In genomic region chr10:87200924-87201323, GRCh38 we compare ENCODE assay signal across 8 cellular contexts. TPM values are rescaled to one million over a fixed set of nuclear protein-coding genes. Genes with fewer than 3 reads are reported as not detected.
DNase-seq lines count a peak whose midpoint lies in the region; ATAC-seq, FAIRE-seq and TF ChIP-seq lines count a peak whose summit lies in the region.
"Not testable (repeated sequence)": the region's sequence is repeated elsewhere in the genome, so short reads cannot be mapped to it uniquely, and the experiment has no call there.

No MANE protein-coding gene starts in this region.

- not testable (repeated sequence) for H3K36me3 ChIP-seq in IMR-90 (ENCODE audit: control insufficient read depth, insufficient read depth, low read length); astrocyte (ENCODE audit: insufficient read depth, low read length); prostate gland

- ATAC-seq in GM19023 (IDR thresholded peaks at IDR 0.05; ENCODE audit: unreplicated experiment) (peak; percentile 52), HG02642 (IDR thresholded peaks at IDR 0.05; ENCODE audit: poor library complexity, unreplicated experiment) (peak; percentile 43), Right ventricle myocardium superior (ENCODE audit: poor library complexity) (peak; percentile 61)
- ATAC-seq in IMR-90 (ENCODE audit: low read depth) = not testable (repeated sequence)

- not testable (repeated sequence) for H4K5ac ChIP-seq in IMR-90 (ENCODE audit: low read depth, low read length)

- H3K4me2 ChIP-seq in IMR-90 (ENCODE audit: low read depth, low read length); astrocyte (ENCODE audit: low read length): not testable (repeated sequence)

- H2AK9ac ChIP-seq in IMR-90 (replicated peaks; ENCODE audit: low read depth, low read length, poor library complexity) = not testable (repeated sequence)

- H3K27ac Mint-ChIP-seq in CD14-positive monocyte = peak overlapping the region in 4 of 7 donors; percentile 53 to 67 (median 60)
- H3K27ac Mint-ChIP-seq in astrocyte (ENCODE audit: unreplicated experiment) = not testable (repeated sequence)

- WGBS in IMR-90 (ENCODE audit: extremely low coverage in 2 of 2, insufficient read length in 1 of 2), 2 experiments = 80% methylated on average over 2 of the region's 6 CpGs; no CpG with 5 or more reads in 1 of the 2 experiments
- WGBS in prostate gland = 39% methylated on average over 6 of the region's 6 CpGs

- CTCF ChIA-PET in IMR-90 (lab: Yijun Ruan, JAX) = not testable (repeated sequence)

- dilution Hi-C loops in IMR-90 (cut with HindIII; ENCODE audit: low sequenced_read_pairs, unreplicated experiment) = not testable (repeated sequence)

- intact Hi-C loops in CD14-positive monocyte (cut with micrococcal nuclease); IMR-90 (cut with micrococcal nuclease); Right ventricle myocardium superior (cut with DNase I); prostate gland (cut with DNase I): not testable (repeated sequence)

- not testable (repeated sequence) for H3K9ac ChIP-seq in IMR-90 (ENCODE audit: low read depth, low read length); astrocyte (ENCODE audit: low read length)

- not testable (repeated sequence) for H2BK5ac ChIP-seq in IMR-90 (ENCODE audit: low read depth, low read length, poor library complexity, severe bottlenecking)

- H3K9me3 ChIP-seq in IMR-90 (ENCODE audit: control insufficient read depth, insufficient read depth, low read length); astrocyte (ENCODE audit: insufficient read depth, low read depth, low read length); prostate gland: not testable (repeated sequence)

- not testable (repeated sequence) for H3K56ac ChIP-seq in IMR-90 (ENCODE audit: extremely low read depth, insufficient read depth, low read length)

- not testable (repeated sequence) for H3K23ac ChIP-seq in IMR-90 (ENCODE audit: low read depth, low read length)

- H4K20me1 ChIP-seq in IMR-90 (ENCODE audit: insufficient read depth, low read length); astrocyte (ENCODE audit: insufficient read depth, low read length): not testable (repeated sequence)

- not testable (repeated sequence) for H3K79me2 ChIP-seq in astrocyte (ENCODE audit: insufficient read depth, low read length)

- H3K4me1 Mint-ChIP-seq in CD14-positive monocyte = peaks cover 12% of the 10 kb centered on the region
- H3K4me1 Mint-ChIP-seq in astrocyte (ENCODE audit: low read depth, unreplicated experiment) = not testable (repeated sequence)

- not testable (repeated sequence) for H4K8ac ChIP-seq in IMR-90 (ENCODE audit: low read depth in 2 of 2, low read length in 2 of 2)

- not testable (repeated sequence) for TF ChIP-seq CTCF in CD14-positive monocyte (IDR thresholded peaks at IDR 0.05); IMR-90 (conservative IDR thresholded peaks at IDR 0.05; ENCODE audit: low read depth, low read length); astrocyte (IDR thresholded peaks at IDR 0.05; ENCODE audit: insufficient read depth, low read depth, low read length); prostate gland (IDR thresholded peaks at IDR 0.05)

- not testable (repeated sequence) for H2AK5ac ChIP-seq in IMR-90 (ENCODE audit: low read depth, low read length)

- TF ChIP-seq RAD21 in IMR-90 (IDR thresholded peaks at IDR 0.05; ENCODE audit: low read length) = not testable (repeated sequence)

- not testable (repeated sequence) for H3K9me3 Mint-ChIP-seq in CD14-positive monocyte; astrocyte (ENCODE audit: unreplicated experiment)

- not testable (repeated sequence) for H3K36me3 Mint-ChIP-seq in CD14-positive monocyte; astrocyte (ENCODE audit: low read depth, unreplicated experiment)

- not testable (repeated sequence) for H2BK120ac ChIP-seq in IMR-90 (ENCODE audit: low read depth, low read length)

- not testable (repeated sequence) for H3K27me3 ChIP-seq in IMR-90 (ENCODE audit: control insufficient read depth, insufficient read depth, low read length); astrocyte (ENCODE audit: insufficient read depth, low read length); prostate gland (replicated peaks; ENCODE audit: insufficient read depth)

- DNase-seq in CD14-positive monocyte (ENCODE audit: low spot score); Right ventricle myocardium superior: not testable (repeated sequence)
- peak; percentile 9 for DNase-seq in IMR-90
- DNase-seq in SK-MEL-5 (ENCODE audit: low read depth, low spot score) = peak; percentile 85
- peak; percentile 4 for DNase-seq in astrocyte (ENCODE audit: low read depth)
- peak; percentile 44 for DNase-seq in prostate gland (ENCODE audit: low spot score)

- H3K27ac ChIP-seq in IMR-90 (ENCODE audit: insufficient read depth, low read length); astrocyte (ENCODE audit: low read depth, low read length); prostate gland: not testable (repeated sequence)

- H3K4me1 ChIP-seq in IMR-90 (ENCODE audit: control insufficient read depth, insufficient read depth, low read length); astrocyte (ENCODE audit: insufficient read depth, low read length); prostate gland (replicated peaks): not testable (repeated sequence)

- H3K9me1 ChIP-seq in IMR-90 (ENCODE audit: insufficient read depth, low read length) = not testable (repeated sequence)

- H3K14ac ChIP-seq in IMR-90 (replicated peaks; ENCODE audit: low read depth, low read length) = not testable (repeated sequence)

- not testable (repeated sequence) for BruUV-seq in IMR-90 (replicated peaks; lab: Mats Ljungman, UMichigan)

- not testable (repeated sequence) for H3K4ac ChIP-seq in IMR-90 (ENCODE audit: low read depth, low read length)

- TF ChIP-seq POLR2A in IMR-90 (IDR thresholded peaks at IDR 0.05; ENCODE audit: low read depth, low read length); prostate gland (IDR thresholded peaks at IDR 0.05): not testable (repeated sequence)

- not testable (repeated sequence) for H2AFZ ChIP-seq in IMR-90 (replicated peaks; ENCODE audit: low read length, poor library complexity); astrocyte (ENCODE audit: low read depth, low read length)

- not testable (repeated sequence) for H2BK15ac ChIP-seq in IMR-90 (ENCODE audit: low read depth, low read length)

- in situ Hi-C loops in IMR-90 (cut with MboI; ENCODE audit: low sequenced_read_pairs) = loop anchor here (25.0 kb wide), 1 partner anchor 311 kb away; the partner anchor contains the start of gene MINPP1
- in situ Hi-C loops in SK-MEL-5 (cut with HindIII; ENCODE audit: low pct_unique_long_range_greater_than_20kb, low sequenced_read_pairs) = not testable (repeated sequence)

- POLR2A ChIA-PET in IMR-90 (lab: Charles Lee; ENCODE audit: unreplicated experiment) = not testable (repeated sequence)

- not testable (repeated sequence) for H3K79me1 ChIP-seq in IMR-90 (ENCODE audit: low read depth in 1 of 2, low read length in 2 of 2)

- not testable (repeated sequence) for H3K4me3 ChIP-seq in IMR-90 (ENCODE audit: insufficient read depth, low read depth, low read length); astrocyte (ENCODE audit: insufficient read depth, low read depth, low read length); prostate gland

- H3K27me3 Mint-ChIP-seq in CD14-positive monocyte (ENCODE audit: low read depth in 3 of 3); astrocyte (ENCODE audit: low read depth, unreplicated experiment): not testable (repeated sequence)

- not testable (repeated sequence) for H2BK20ac ChIP-seq in IMR-90 (ENCODE audit: low read depth, low read length)

- not testable (repeated sequence) for FAIRE-seq in astrocyte (lab: Jason Lieb, UNC)

- H3K4me3 Mint-ChIP-seq in CD14-positive monocyte = peak overlapping the region; percentile 37 to 46
- not testable (repeated sequence) for H3K4me3 Mint-ChIP-seq in astrocyte (ENCODE audit: unreplicated experiment)

- H4K91ac ChIP-seq in IMR-90 (ENCODE audit: insufficient read depth, low read depth, low read length) = not testable (repeated sequence)

- not testable (repeated sequence) for H3K18ac ChIP-seq in IMR-90 (ENCODE audit: low read depth, low read length)

RNA-seq across cellular contexts. Expression of gene NUTM2A, which starts 24.3 kb away (rescaled TPM):
- polyA plus RNA-seq in CD14-positive monocyte = under 1 TPM in 1 of 2 donors, not detected in 1; 0.08 TPM
- under 0.01 and 0.18 TPM in 2 replicates for total RNA-seq in IMR-90 (2012; rRNA removed)
- 0.10 and 0.36 TPM in 2 replicates for polyA plus RNA-seq in IMR-90 (2012; rRNA removed)
- polyA plus RNA-seq in IMR-90 (2012; cell fraction: cytosol; rRNA removed) = 0.17 and 0.40 TPM in 2 replicates
- 0.34 and 0.77 TPM in 2 replicates for polyA plus RNA-seq in IMR-90 (2012; cell fraction: nucleus; rRNA removed; ENCODE audit: low replicate concordance)
- 0.11 and 0.67 TPM in 2 replicates for total RNA-seq in SK-MEL-5 (2014; rRNA removed; shearing (Covaris generic))
- polyA plus RNA-seq in SK-MEL-5 (2015; cell fraction: cytosol; rRNA removed) = 0.10 TPM in 1 of 2 replicates, not detected in the other
- polyA plus RNA-seq in SK-MEL-5 (2015; cell fraction: nucleus; rRNA removed) = not detected in 2 replicates
- 0.79 and 1.2 TPM in 2 replicates for total RNA-seq in astrocyte
- total RNA-seq in Right ventricle myocardium superior = 1.9 TPM
- total RNA-seq in prostate gland = 1 to 10 TPM; 3.6 to 9.5 TPM
